ENCODE assay signal across 8 cellular contexts in the genomic region with DNA sequence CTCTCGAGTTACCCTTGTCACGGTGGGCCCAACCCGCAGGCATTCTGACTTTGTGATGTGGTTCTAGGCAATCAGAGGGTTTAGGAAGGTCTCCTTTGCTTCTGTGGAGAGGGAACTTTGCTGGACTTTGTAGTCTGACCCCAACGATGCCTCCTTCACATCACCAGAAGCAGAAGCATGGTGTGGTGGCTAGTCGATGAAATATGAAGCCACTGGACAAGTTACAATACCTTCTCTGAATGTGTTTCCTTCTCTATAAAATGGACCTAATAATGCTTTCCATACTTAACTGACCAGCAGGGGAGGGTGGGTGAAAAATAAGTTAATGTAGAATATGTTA. TPM values are rescaled to one million over a fixed set of nuclear protein-coding genes. Genes with fewer than 3 reads are reported as not detected.
DNase-seq lines count a peak whose midpoint lies in the region; ATAC-seq and TF ChIP-seq lines count a peak whose summit lies in the region.

No MANE protein-coding gene starts in this region.

- H3K9me3 ChIP-seq in CD8-positive, alpha-beta memory T cell (ENCODE audit: low read length): no peaks in the 10 kb centered on the region
- H3K9me3 ChIP-seq in RWPE2 (ENCODE audit: severe bottlenecking) (no peaks in the 10 kb centered on the region), ovary (no peaks in the 10 kb centered on the region)

- CTCF ChIA-PET in CD8-positive, alpha-beta memory T cell (lab: Charles Lee): interaction anchor here (0.7 to 3.1 kb wide), 8 partner anchors 9 to 308 kb away, joined by 3 to 45 read pairs (median 4); no protein-coding TSS in a partner anchor

- no peaks in the 10 kb centered on the region for H3K27me3 ChIP-seq in CD8-positive, alpha-beta memory T cell (ENCODE audit: insufficient read depth, low read length, poor library complexity, severe bottlenecking)
- H3K27me3 ChIP-seq in RWPE2 (ENCODE audit: insufficient read depth, poor library complexity, severe bottlenecking) (no peaks in the 10 kb centered on the region), ovary (no peaks in the 10 kb centered on the region)

- H3K4me3 ChIP-seq in CD8-positive, alpha-beta memory T cell (ENCODE audit: low read length): peak overlapping the region; percentile 88
- H3K4me3 ChIP-seq in RWPE2 (ENCODE audit: severe bottlenecking) (peak overlapping the region; percentile 82), fibroblast of the aortic adventitia (ENCODE audit: low read depth, low read length) (peak overlapping the region; percentile 90), ovary (peak overlapping the region; percentile 78)

- H3K27ac ChIP-seq in CD8-positive, alpha-beta memory T cell (ENCODE audit: low read depth, low read length): peak overlapping the region; percentile 58
- H3K27ac ChIP-seq in RWPE2 (ENCODE audit: poor library complexity, severe bottlenecking): no peak overlapping the region
- H3K27ac ChIP-seq in ovary: no peak overlapping the region

- H3K36me3 Mint-ChIP-seq in CD8-positive, alpha-beta memory T cell: peaks cover 0 to 5% (median 3%) of the 10 kb centered on the region in 3 donors

- peaks cover 6% of the 10 kb centered on the region for H3K4me1 ChIP-seq in CD8-positive, alpha-beta memory T cell (ENCODE audit: insufficient read depth, low read length)
- H3K4me1 ChIP-seq in RWPE2 (ENCODE audit: insufficient read depth, poor library complexity, severe bottlenecking) (no peaks in the 10 kb centered on the region), ovary (ENCODE audit: insufficient read depth) (peaks cover 2% of the 10 kb centered on the region)

- POLR2A ChIA-PET in CD8-positive, alpha-beta memory T cell (lab: Charles Lee): interaction anchor here (1.3 kb wide), 1 partner anchor 204 kb away, joined by 3 read pairs; no protein-coding TSS in a partner anchor

- intact Hi-C loops in ovary (cut with DNase I): loop anchor here in 3 of 4 donors (5.0 to 10.0 kb wide), 2 partner anchors 307 to 309 kb away; no protein-coding TSS in a partner anchor

- no peak; the same call in 2 of the 3 replicates for ATAC-seq in RWPE2 (ENCODE audit: low read depth)

- TF ChIP-seq EP300 in ovary (IDR thresholded peaks at IDR 0.05): no peak

- H3K36me3 ChIP-seq in CD8-positive, alpha-beta memory T cell (ENCODE audit: insufficient read depth, low read length): no peaks in the 10 kb centered on the region
- no peaks in the 10 kb centered on the region for H3K36me3 ChIP-seq in RWPE2 (ENCODE audit: low read depth)
- no peaks in the 10 kb centered on the region for H3K36me3 ChIP-seq in ovary

- TF ChIP-seq CTCF in RWPE2 (IDR thresholded peaks at IDR 0.05; ENCODE audit: poor library complexity, severe bottlenecking) (no peak), fibroblast of the aortic adventitia (IDR thresholded peaks at IDR 0.05; ENCODE audit: insufficient read depth, low read length) (no peak), ovary (IDR thresholded peaks at IDR 0.05) (no peak)

- no peak for DNase-seq in CD8-positive, alpha-beta memory T cell
- DNase-seq in RWPE2 (ENCODE audit: low spot score): no peak
- DNase-seq in fibroblast of the aortic adventitia (ENCODE audit: low read depth): peak; percentile 4
- DNase-seq in ovary: no peak
- no peak for DNase-seq in NCI-H226
- no peak for DNase-seq in pons (ENCODE audit: low spot score)
- DNase-seq in iPS-NIHi11 (ENCODE audit: low spot score): no peak
- DNase-seq in NAMALWA (ENCODE audit: low spot score): no peak

- no peak for TF ChIP-seq POLR2A in ovary (IDR thresholded peaks at IDR 0.05)

- H3K27ac Mint-ChIP-seq in CD8-positive, alpha-beta memory T cell: peak overlapping the region; percentile 5 to 98 (median 79)

- H3K4me3 Mint-ChIP-seq in CD8-positive, alpha-beta memory T cell: peak overlapping the region; percentile 85 to 97 (median 95)

- H3K27me3 Mint-ChIP-seq in CD8-positive, alpha-beta memory T cell: peaks cover 0 to 3% of the 10 kb centered on the region in 2 donors

- H3K9me3 Mint-ChIP-seq in CD8-positive, alpha-beta memory T cell: peaks cover 0 to 6% (median 4%) of the 10 kb centered on the region in 5 donors

- H3K4me1 Mint-ChIP-seq in CD8-positive, alpha-beta memory T cell: peaks cover 27 to 45% (median 36%) of the 10 kb centered on the region in 3 donors

- 1% methylated on average over 5 of the region's 5 CpGs for WGBS in ovary, 3 donors

RNA-seq across cellular contexts. Expression of a gene that starts 0.6 kb away (rescaled TPM):
- total RNA-seq in CD8-positive, alpha-beta memory T cell: 1 to 10 TPM; 5.3 to 6.8 TPM
- polyA plus RNA-seq in CD8-positive, alpha-beta memory T cell: 5.5 TPM
- 5.7 and 19.0 TPM in 2 replicates for total RNA-seq in fibroblast of the aortic adventitia (ENCODE audit: low replicate concordance)
- 10 to 100 TPM in 2 of 7 donors, 1 to 10 TPM in 5; 4.2 to 31.8 (median 9.0) TPM for total RNA-seq in ovary
- polyA plus RNA-seq in ovary: 1 to 10 TPM; 4.6 to 9.0 TPM
